In genomic region chr2:128301501-128301966, GRCh38 we compare ENCODE assay signal across 11 cellular contexts. TPM values are rescaled to one million over a fixed set of nuclear protein-coding genes. Genes with fewer than 3 reads are reported as not detected.
DNase-seq lines count a peak whose midpoint lies in the region; ATAC-seq and TF ChIP-seq lines count a peak whose summit lies in the region.
"Had no signal": no experiment of that assay in that cellular context is flagged by ENCODE, and none has a peak within 500 bp of the region (broad histone marks: within the 10 kb centered on the region; RNA-seq: fewer than 3 reads in every experiment).

No MANE protein-coding gene starts in this region.

- H3K79me2 ChIP-seq in mammary epithelial cell (ENCODE audit: insufficient read depth, low read length) = peaks cover 72% of the 10 kb centered on the region

- no peaks in the 10 kb centered on the region for H3K36me3 ChIP-seq in mammary epithelial cell (ENCODE audit: insufficient read depth, low read length)
- H3K36me3 ChIP-seq in right lobe of liver = no peaks in the 10 kb centered on the region
- H3K36me3 ChIP-seq in tibial artery = no peaks in the 10 kb centered on the region

- CTCF ChIA-PET in mammary epithelial cell (lab: Charles Lee; ENCODE audit: low non-redundant PET) = interaction anchor here (0.6 kb wide), 1 partner anchor 53 kb away, joined by 3 read pairs; no protein-coding TSS in a partner anchor

- in situ Hi-C loops in mammary epithelial cell (cut with MboI; ENCODE audit: low sequenced_read_pairs in 2 of 2) = loop anchor here in 1 of 2 donors (25.0 kb wide), 2 partner anchors 114 to 436 kb away; no protein-coding TSS in a partner anchor

- H3K4me3 Mint-ChIP-seq in type B pancreatic cell (no peak overlapping the region), T-helper 17 cell (no peak overlapping the region)
- H3K4me3 Mint-ChIP-seq: endodermal cell had no signal

- H3K4me1 ChIP-seq in mammary epithelial cell (ENCODE audit: insufficient read depth, low read length) (peaks cover 52% of the 10 kb centered on the region), right lobe of liver (peaks cover 4 to 37% (median 15%) of the 10 kb centered on the region in 4 donors), tibial artery (peaks cover 19 to 62% (median 45%) of the 10 kb centered on the region in 4 donors)

- H3K4me2 ChIP-seq in mammary epithelial cell (ENCODE audit: insufficient read depth, low read depth, low read length) = peak overlapping the region; percentile 26

- H3K27ac ChIP-seq in mammary epithelial cell (ENCODE audit: insufficient read depth, low read depth, low read length) (peak overlapping the region; percentile 4), right lobe of liver (no peak overlapping the region), tibial artery (peak overlapping the region; percentile 52 to 59)

- peaks cover 10% of the 10 kb centered on the region for H3K36me3 Mint-ChIP-seq in type B pancreatic cell
- peaks cover 2% of the 10 kb centered on the region for H3K36me3 Mint-ChIP-seq in T-helper 17 cell (ENCODE audit: low read depth)

- peak overlapping the region; percentile 20 for H2AFZ ChIP-seq in mammary epithelial cell (ENCODE audit: low read depth, low read length)

- no peaks in the 10 kb centered on the region for H3K9me3 ChIP-seq in mammary epithelial cell (replicated peaks; ENCODE audit: insufficient read depth, low read length)
- no peaks in the 10 kb centered on the region for H3K9me3 ChIP-seq in right lobe of liver
- no peaks in the 10 kb centered on the region for H3K9me3 ChIP-seq in tibial artery
- H3K9me3 ChIP-seq in T-helper 17 cell (ENCODE audit: control insufficient read depth, low read length, poor library complexity, severe bottlenecking) = no peaks in the 10 kb centered on the region

- H3K27me3 Mint-ChIP-seq in type B pancreatic cell (no peaks in the 10 kb centered on the region), T-helper 17 cell (no peaks in the 10 kb centered on the region)

- H3K4me1 Mint-ChIP-seq in type B pancreatic cell (ENCODE audit: unreplicated experiment) (peaks cover 40% of the 10 kb centered on the region), T-helper 17 cell (peaks cover 13% of the 10 kb centered on the region)

- DNase-seq in HT1080 (ENCODE audit: low read depth) = peak; percentile 49
- peak; percentile 43 for DNase-seq in mammary epithelial cell
- DNase-seq in right lobe of liver = peak in 2 of 3 donors; percentile 23 to 42
- peak in 1 of 2 donors; percentile 80 for DNase-seq in tibial artery
- DNase-seq in left lobe of liver (ENCODE audit: low spot score) = no peak
- DNase-seq in type B pancreatic cell (ENCODE audit: extremely low spot score, unreplicated experiment) = no peak
- no peak for DNase-seq in NCI-H1694 treated with DMSO at 0.1 percent for 48 hours (lab: John Stamatoyannopoulos, UW)
- DNase-seq in T-helper 17 cell = no peak
- DNase-seq: endodermal cell, H7, KG1 had no signal

- TF ChIP-seq POLR2A in right lobe of liver (IDR thresholded peaks at IDR 0.05) = no peak

- H4K20me1 ChIP-seq in mammary epithelial cell (ENCODE audit: insufficient read depth, low read length) = no peaks in the 10 kb centered on the region

- no TSS peak for BruUV-seq in mammary epithelial cell (replicated peaks; lab: Mats Ljungman, UMichigan)

- no peak overlapping the region for H3K9ac ChIP-seq in mammary epithelial cell (ENCODE audit: insufficient read depth, low read length)

- intact Hi-C loops in mammary epithelial cell (cut with micrococcal nuclease) = loop anchor here (10.0 kb wide), 2 partner anchors 447 to 773 kb away; partner anchors contain the start of gene POLR2D
- intact Hi-C loops in right lobe of liver (cut with DNase I) = no loop called here
- intact Hi-C loops in tibial artery (cut with DNase I; ENCODE audit: low total_unique reads) = no loop called here

- no peaks in the 10 kb centered on the region for H3K27me3 ChIP-seq in mammary epithelial cell (ENCODE audit: insufficient read depth, low read length)
- no peaks in the 10 kb centered on the region for H3K27me3 ChIP-seq in right lobe of liver
- H3K27me3 ChIP-seq in tibial artery = no peaks in the 10 kb centered on the region

- H3K27ac Mint-ChIP-seq in type B pancreatic cell (no peak overlapping the region), T-helper 17 cell (no peak overlapping the region)

- 21% methylated on average over 5 of the region's 13 CpGs for WGBS in mammary epithelial cell (ENCODE audit: low coverage, missing lambda C conversion rate)
- WGBS in right lobe of liver (ENCODE audit: insufficient coverage, low coverage, low lambda C conversion rate, missing lambda C conversion rate) = 67% methylated on average over 5 of the region's 13 CpGs

- TF ChIP-seq CTCF in mammary epithelial cell (conservative IDR thresholded peaks at IDR 0.05 in 1 of 2, IDR thresholded peaks at IDR 0.05 in 1 of 2; ENCODE audit: extremely low read depth in 1 of 2, insufficient read depth in 1 of 2, low read depth in 1 of 2, low read length in 2 of 2) (no peak), right lobe of liver (IDR thresholded peaks at IDR 0.05) (no peak), tibial artery (IDR thresholded peaks at IDR 0.05) (no peak), type B pancreatic cell (conservative IDR thresholded peaks at IDR 0.05) (no peak)

- ATAC-seq in right lobe of liver (no peak), left lobe of liver (no peak), T-helper 17 cell (no peak)

- no peaks in the 10 kb centered on the region for H3K9me3 Mint-ChIP-seq in type B pancreatic cell
- H3K9me3 Mint-ChIP-seq: endodermal cell had no signal

- dilution Hi-C loops in mammary epithelial cell (cut with HindIII; ENCODE audit: low sequenced_read_pairs) = no loop called here

- no peak overlapping the region for H3K4me3 ChIP-seq in mammary epithelial cell (replicated peaks in 1 of 3; ENCODE audit: insufficient read depth in 1 of 3, low read depth in 2 of 3, low read length in 3 of 3)
- no peak overlapping the region for H3K4me3 ChIP-seq in right lobe of liver
- no peak overlapping the region for H3K4me3 ChIP-seq in tibial artery

RNA-seq across cellular contexts. Expression of gene HS6ST1, which starts 17.1 kb away (rescaled TPM):
- total RNA-seq in HT1080 (2014; rRNA removed; shearing (Covaris generic)) = 26.7 and 29.0 TPM in 2 replicates
- polyA plus RNA-seq in HT1080 (2015; cell fraction: cytosol; rRNA removed) = 12.5 and 14.8 TPM in 2 replicates
- polyA plus RNA-seq in HT1080 (2015; cell fraction: nucleus; rRNA removed) = 7.5 and 7.9 TPM in 2 replicates
- total RNA-seq in mammary epithelial cell = 10 to 100 TPM; 22.7 to 61.0 TPM
- 13.2 TPM for polyA plus RNA-seq in mammary epithelial cell
- polyA minus RNA-seq in mammary epithelial cell = 11.2 TPM
- 10 to 100 TPM; 18.0 to 53.5 (median 31.0) TPM for total RNA-seq in right lobe of liver
- total RNA-seq in left lobe of liver = 21.8 TPM
- total RNA-seq in type B pancreatic cell (ENCODE audit: low replicate concordance) = 64.9 and 75.2 TPM in 2 replicates
- 10 to 100 TPM; 12.5 to 12.9 TPM for total RNA-seq in T-helper 17 cell

Comparison
In these comparisons a context has a peak if more than half of its experiments do, and no peak if none do; other contexts are left out.
1. DNase-seq: peak in HT1080 (single experiment), mammary epithelial cell (single experiment) and right lobe of liver (2 of 3); none in left lobe of liver (single experiment), type B pancreatic cell (single experiment), NCI-H1694 treated with DMSO at 0.1 percent for 48 hours (single experiment) and T-helper 17 cell (0 of 3).
2. H3K27ac ChIP-seq: peak in mammary epithelial cell (single experiment) and tibial artery (2 of 2); none in right lobe of liver (0 of 3).